In the genomic region with DNA sequence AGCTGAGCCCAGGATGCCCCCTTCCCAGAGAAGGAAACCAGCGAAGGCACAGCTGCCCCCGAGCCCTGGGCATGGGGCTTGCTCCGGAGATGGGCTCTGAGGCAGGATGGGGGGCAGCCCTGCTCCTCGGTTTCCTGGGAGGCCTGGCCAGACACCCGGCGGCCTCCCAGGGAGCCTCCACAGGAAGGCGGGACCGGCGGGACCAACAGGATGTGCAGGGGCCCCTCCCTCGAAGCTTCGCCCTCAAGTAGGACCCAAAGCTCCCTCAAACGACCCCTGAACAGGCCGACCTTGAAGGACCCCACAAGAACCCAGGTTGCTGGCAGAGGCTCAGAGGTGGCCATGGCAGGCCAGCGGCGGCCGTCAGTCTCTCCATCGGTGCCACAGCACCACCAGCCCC, we compare ENCODE assay signal across 13 cellular contexts. TPM values are rescaled to one million over a fixed set of nuclear protein-coding genes. Genes with fewer than 3 reads are reported as not detected.
DNase-seq lines count a peak whose midpoint lies in the region; ATAC-seq and TF ChIP-seq lines count a peak whose summit lies in the region.
"Had no signal": no experiment of that assay in that cellular context is flagged by ENCODE, and none has a peak within 500 bp of the region (broad histone marks: within the 10 kb centered on the region; RNA-seq: fewer than 3 reads in every experiment).

No MANE protein-coding gene starts in this region.

- peaks cover 0 to 23% (median 14%) of the 10 kb centered on the region in 11 experiments; a peak in 17 of 22 replicates for H3K27me3 ChIP-seq in BLaER1 treated with 17β-estradiol and CSF1 and Interleukin-3, amounts not matched to agents 10 nM and 100 nM
- H3K27me3 ChIP-seq in effector memory CD4-positive, alpha-beta T cell (replicated peaks; ENCODE audit: control insufficient read depth, insufficient read depth, low read length, poor library complexity, severe bottlenecking) = no peaks in the 10 kb centered on the region
- H3K27me3 ChIP-seq in psoas muscle (ENCODE audit: insufficient read depth in 3 of 3, low read length in 2 of 3) (peaks cover 0 to 4% (median 0%) of the 10 kb centered on the region in 3 donors), ovary (no peaks in the 10 kb centered on the region)
- H3K27me3 ChIP-seq: MG63 had no signal

- DNase-seq in NCI-H226 (peak; percentile 19), psoas muscle (peak; percentile 15 to 47), GOT3 (lab: John Stamatoyannopoulos, UW) (no peak), ovary (no peak), NCI-H2227 (lab: John Stamatoyannopoulos, UW; ENCODE audit: unreplicated experiment) (no peak)
- no peak for DNase-seq in effector memory CD4-positive, alpha-beta T cell
- DNase-seq: NCI-H345 had no signal

- ATAC-seq in psoas muscle = no peak
- no peak for ATAC-seq in HG03565 (IDR thresholded peaks at IDR 0.05; ENCODE audit: unreplicated experiment)

- TF ChIP-seq CTCF in psoas muscle (IDR thresholded peaks at IDR 0.05) (no peak), ovary (IDR thresholded peaks at IDR 0.05) (no peak)

- H3K27ac ChIP-seq in BLaER1 treated with 17β-estradiol and CSF1 and Interleukin-3, amounts not matched to agents 10 nM and 100 nM = peak overlapping the region in 10 of 11 experiments; percentile 50 to 76 (median 65); a peak in 20 of 22 replicates
- H3K27ac ChIP-seq in effector memory CD4-positive, alpha-beta T cell (ENCODE audit: insufficient read depth, low read length, poor library complexity, severe bottlenecking) = no peak overlapping the region
- peak overlapping the region; percentile 51 for H3K27ac ChIP-seq in psoas muscle
- no peak overlapping the region for H3K27ac ChIP-seq in ovary
- H3K27ac ChIP-seq: SK-N-MC had no signal

- no peak for TF ChIP-seq POLR2A in ovary (IDR thresholded peaks at IDR 0.05)

- H3K9ac ChIP-seq in BLaER1 treated with 17β-estradiol and CSF1 and Interleukin-3, amounts not matched to agents 10 nM and 100 nM = peak overlapping the region; percentile 39 to 70 (median 63); a peak in 19 of 22 replicates

- peaks cover 16 to 77% (median 61%) of the 10 kb centered on the region in 11 experiments; a peak in 20 of 22 replicates for H4K20me1 ChIP-seq in BLaER1 treated with 17β-estradiol and CSF1 and Interleukin-3, amounts not matched to agents 10 nM and 100 nM

- H3K4me1 ChIP-seq in BLaER1 treated with 17β-estradiol and CSF1 and Interleukin-3, amounts not matched to agents 10 nM and 100 nM = peaks cover 90 to 100% (median 98%) of the 10 kb centered on the region in 10 experiments
- H3K4me1 ChIP-seq in effector memory CD4-positive, alpha-beta T cell (ENCODE audit: control insufficient read depth, insufficient read depth, low read length, poor library complexity, severe bottlenecking) = peaks cover 29% of the 10 kb centered on the region
- peaks cover 34% of the 10 kb centered on the region for H3K4me1 ChIP-seq in psoas muscle
- peaks cover 22% of the 10 kb centered on the region for H3K4me1 ChIP-seq in ovary (ENCODE audit: insufficient read depth)

- H3K4me2 ChIP-seq in BLaER1 treated with 17β-estradiol and CSF1 and Interleukin-3, amounts not matched to agents 10 nM and 100 nM = peak overlapping the region; percentile 94 to 100 (median 99)

- TF ChIP-seq EP300 in ovary (IDR thresholded peaks at IDR 0.05) = no peak

- 55 to 68% (median 58%) methylated on average over 11 to 17 of the region's 17 CpGs for WGBS in psoas muscle, 3 donors
- WGBS in ovary, 3 donors = 22 to 40% (median 34%) methylated on average over 1 to 17 of the region's 17 CpGs

- H3K36me3 ChIP-seq in BLaER1 treated with 17β-estradiol and CSF1 and Interleukin-3, amounts not matched to agents 10 nM and 100 nM = no peaks in the 10 kb centered on the region
- no peaks in the 10 kb centered on the region for H3K36me3 ChIP-seq in effector memory CD4-positive, alpha-beta T cell (ENCODE audit: control insufficient read depth, insufficient read depth, low read length)
- H3K36me3 ChIP-seq in psoas muscle (ENCODE audit: insufficient read depth in 1 of 2, low read depth in 1 of 2) (no peaks in the 10 kb centered on the region), ovary (no peaks in the 10 kb centered on the region)
- H3K36me3 ChIP-seq: MG63 had no signal

- H3K9me3 ChIP-seq in BLaER1 treated with 17β-estradiol and CSF1 and Interleukin-3, amounts not matched to agents 10 nM and 100 nM (replicated peaks in 1 of 11) = no peaks in the 10 kb centered on the region
- no peaks in the 10 kb centered on the region for H3K9me3 ChIP-seq in effector memory CD4-positive, alpha-beta T cell (ENCODE audit: control insufficient read depth, low read length)
- no peaks in the 10 kb centered on the region for H3K9me3 ChIP-seq in psoas muscle
- no peaks in the 10 kb centered on the region for H3K9me3 ChIP-seq in ovary
- H3K9me3 ChIP-seq: MG63 had no signal

- intact Hi-C loops in psoas muscle (cut with DNase I) (no loop called here), ovary (cut with DNase I) (no loop called here)

- H3K4me3 ChIP-seq in BLaER1 treated with 17β-estradiol and CSF1 and Interleukin-3, amounts not matched to agents 10 nM and 100 nM = peak overlapping the region in 9 of 10 experiments; percentile 20 to 59 (median 40); a peak in 12 of 20 replicates
- peak overlapping the region; percentile 22 for H3K4me3 ChIP-seq in effector memory CD4-positive, alpha-beta T cell (ENCODE audit: insufficient read depth, low read depth, low read length, poor library complexity, severe bottlenecking)
- H3K4me3 ChIP-seq in psoas muscle (peak overlapping the region; percentile 38), ovary (no peak overlapping the region)
- H3K4me3 ChIP-seq: MG63, SK-N-MC had no signal

RNA-seq across cellular contexts. Expression of gene EXD3, which starts 11.7 kb away (rescaled TPM):
- total RNA-seq in psoas muscle = 10 to 100 TPM in 2 of 4 donors, 1 to 10 TPM in 2; 6.7 to 11.2 (median 9.7) TPM
- polyA plus RNA-seq in psoas muscle = 1 to 10 TPM; 5.7 to 9.9 (median 7.2) TPM
- 10 to 100 TPM; 19.5 to 30.6 (median 26.2) TPM for total RNA-seq in ovary
- polyA plus RNA-seq in ovary = 10 to 100 TPM in 1 of 2 donors, 1 to 10 TPM in 1; 1.0 to 19.4 TPM

RNA-seq across cellular contexts. Expression of gene NOXA1, which starts 11.9 kb away (rescaled TPM):
- total RNA-seq in psoas muscle (1 to 10 TPM in 3 of 4 donors, under 1 TPM in 1; 0.62 to 5.1 (median 2.5) TPM), ovary (10 to 100 TPM in 5 of 7 donors, 1 to 10 TPM in 2; 8.5 to 18.5 (median 13.8) TPM)
- polyA plus RNA-seq in psoas muscle (1 to 10 TPM in 1 of 3 donors, under 1 TPM in 2; 0.43 to 1.0 (median 0.83) TPM), ovary (1 to 10 TPM in 1 of 2 donors, not detected in 1; 7.1 TPM)

RNA-seq across cellular contexts. Expression of gene ENTPD8, which starts 29.9 kb away (rescaled TPM):
- total RNA-seq in psoas muscle (not detected), ovary (under 1 TPM in 5 of 7 donors, not detected in 2; 0.10 to 0.57 (median 0.24) TPM)
- polyA plus RNA-seq in psoas muscle (under 1 TPM in 1 of 3 donors, not detected in 2; 0.01 TPM), ovary (under 1 TPM in 1 of 2 donors, not detected in 1; 0.11 TPM)
- total RNA-seq: CD4-positive, alpha-beta T cell; foreskin keratinocyte had no signal
- polyA plus RNA-seq: foreskin keratinocyte had no signal

RNA-seq across cellular contexts. Expression of gene NSMF, which starts 47.9 kb away (rescaled TPM):
- total RNA-seq in psoas muscle (10 to 100 TPM in 1 of 4 donors, 1 to 10 TPM in 3; 4.8 to 11.2 (median 6.4) TPM), ovary (10 to 100 TPM; 22.9 to 50.3 (median 35.4) TPM)
- polyA plus RNA-seq in psoas muscle (10 to 100 TPM in 1 of 3 donors, 1 to 10 TPM in 2; 4.9 to 11.0 (median 5.7) TPM), ovary (10 to 100 TPM; 24.0 to 29.5 TPM)

Comparison
In these comparisons a context has a peak if more than half of its experiments do, and no peak if none do; other contexts are left out.
1. H3K27ac ChIP-seq: peak in BLaER1 treated with 17β-estradiol and CSF1 and Interleukin-3, amounts not matched to agents 10 nM and 100 nM (10 of 11) and psoas muscle (single experiment); none in effector memory CD4-positive, alpha-beta T cell (single experiment) and ovary (0 of 2).
2. DNase-seq: peak in NCI-H226 (single experiment) and psoas muscle (2 of 2); none in effector memory CD4-positive, alpha-beta T cell (0 of 3), GOT3 (single experiment), ovary (0 of 5) and NCI-H2227 (single experiment).